Comparison of ENCODE assay signal across 8 cellular contexts in the genomic region with DNA sequence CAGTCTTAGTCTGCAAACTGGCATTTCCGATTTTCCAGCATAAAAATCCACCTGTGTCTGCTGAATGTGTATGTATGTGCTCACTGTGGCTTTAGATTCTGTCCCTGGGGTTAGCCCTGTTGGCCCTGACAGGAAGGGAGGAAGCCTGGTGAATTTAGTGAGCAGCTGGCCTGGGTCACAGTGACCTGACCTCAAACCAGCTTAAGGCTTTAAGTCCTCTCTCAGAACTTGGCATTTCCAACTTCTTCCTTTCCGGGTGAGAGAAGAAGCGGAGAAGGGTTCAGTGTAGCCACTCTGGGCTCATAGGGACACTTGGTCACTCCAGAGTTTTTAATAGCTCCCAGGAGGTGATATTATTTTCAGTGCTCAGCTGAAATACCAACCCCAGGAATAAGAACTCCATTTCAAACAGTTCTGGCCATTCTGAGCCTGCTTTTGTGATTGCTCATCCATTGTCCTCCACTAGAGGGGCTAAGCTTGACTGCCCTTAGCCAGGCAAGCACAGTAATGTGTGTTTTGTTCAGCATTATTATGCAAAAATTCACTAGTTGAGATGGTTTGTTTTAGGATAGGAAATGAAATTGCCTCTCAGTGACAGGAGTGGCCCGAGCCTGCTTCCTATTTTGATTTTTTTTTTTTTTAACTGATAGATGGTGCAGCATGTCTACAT. TPM values are rescaled to one million over a fixed set of nuclear protein-coding genes. Genes with fewer than 3 reads are reported as not detected.
A peak's percentile ranks its signal among the peaks of the same experiment; 100 is the strongest.
DNase-seq lines count a peak whose midpoint lies in the region; ATAC-seq and TF ChIP-seq lines count a peak whose summit lies in the region.

No MANE protein-coding gene starts in this region.

- H3K36me3 ChIP-seq in SJCRH30 (peaks cover 20% of the 10 kb centered on the region), sigmoid colon (peaks cover 18 to 32% (median 20%) of the 10 kb centered on the region in 4 donors)

- 68 to 76% methylated on average over 4 of the region's 4 CpGs for WGBS in sigmoid colon, 2 donors

- intact Hi-C loops in sigmoid colon (cut with DNase I): no loop called here

- no peaks in the 10 kb centered on the region for H3K9me3 Mint-ChIP-seq in activated naive CD8-positive, alpha-beta T cell (ENCODE audit: low read depth)
- no peaks in the 10 kb centered on the region for H3K9me3 Mint-ChIP-seq in activated naive CD8-positive, alpha-beta T cell treated with anti-CD3 and anti-CD28 coated beads for 36 hours

- peaks cover 52% of the 10 kb centered on the region for H3K4me1 Mint-ChIP-seq in activated naive CD8-positive, alpha-beta T cell (ENCODE audit: low read depth)
- peaks cover 57% of the 10 kb centered on the region for H3K4me1 Mint-ChIP-seq in activated naive CD8-positive, alpha-beta T cell treated with anti-CD3 and anti-CD28 coated beads for 36 hours

- H3K27ac ChIP-seq in SJCRH30: peak overlapping the region; percentile 26
- peak overlapping the region in 3 of 4 donors; percentile 41 to 90 (median 42) for H3K27ac ChIP-seq in sigmoid colon

- no peak for ATAC-seq in GM19035 (IDR thresholded peaks at IDR 0.05; ENCODE audit: unreplicated experiment)
- ATAC-seq in HG02852 (IDR thresholded peaks at IDR 0.05; ENCODE audit: unreplicated experiment): no peak

- H3K4me3 ChIP-seq in SJCRH30: no peak overlapping the region
- H3K4me3 ChIP-seq in foreskin fibroblast (ENCODE audit: low read depth in 1 of 2, low read length in 2 of 2): no peak overlapping the region
- H3K4me3 ChIP-seq in sigmoid colon: no peak overlapping the region

- TF ChIP-seq CTCF in foreskin fibroblast (IDR thresholded peaks at IDR 0.05; ENCODE audit: low read depth, low read length) (peak; percentile 81), sigmoid colon (IDR thresholded peaks at IDR 0.05) (peak in 2 of 4 experiments; percentile 9 to 29)

- H3K4me3 Mint-ChIP-seq in activated naive CD8-positive, alpha-beta T cell: no peak overlapping the region
- no peak overlapping the region for H3K4me3 Mint-ChIP-seq in activated naive CD8-positive, alpha-beta T cell treated with anti-CD3 and anti-CD28 coated beads for 36 hours

- H3K27me3 ChIP-seq in SJCRH30 (no peaks in the 10 kb centered on the region), sigmoid colon (no peaks in the 10 kb centered on the region)

- H3K36me3 Mint-ChIP-seq in activated naive CD8-positive, alpha-beta T cell: peaks cover 8% of the 10 kb centered on the region
- peaks cover 20% of the 10 kb centered on the region for H3K36me3 Mint-ChIP-seq in activated naive CD8-positive, alpha-beta T cell treated with anti-CD3 and anti-CD28 coated beads for 36 hours

- no peaks in the 10 kb centered on the region for H3K9me3 ChIP-seq in SJCRH30 (replicated peaks)
- H3K9me3 ChIP-seq in sigmoid colon: no peaks in the 10 kb centered on the region

- DNase-seq in activated naive CD8-positive, alpha-beta T cell treated with anti-CD3 and anti-CD28 coated beads for 36 hours: no peak
- peak; percentile 72 to 83 for DNase-seq in SJCRH30
- peak; percentile 55 to 81 for DNase-seq in foreskin fibroblast
- DNase-seq in sigmoid colon: no peak
- DNase-seq in nucleus accumbens (lab: John Stamatoyannopoulos, UW): no peak

- H3K27me3 Mint-ChIP-seq in activated naive CD8-positive, alpha-beta T cell: no peaks in the 10 kb centered on the region
- H3K27me3 Mint-ChIP-seq in activated naive CD8-positive, alpha-beta T cell treated with anti-CD3 and anti-CD28 coated beads for 36 hours: no peaks in the 10 kb centered on the region

- no peak for TF ChIP-seq POLR2A in sigmoid colon (IDR thresholded peaks at IDR 0.05)

- H3K4me1 ChIP-seq in SJCRH30: peaks cover 36% of the 10 kb centered on the region
- peaks cover 0 to 63% (median 46%) of the 10 kb centered on the region in 4 donors for H3K4me1 ChIP-seq in sigmoid colon

- peak overlapping the region; percentile 64 for H3K27ac Mint-ChIP-seq in activated naive CD8-positive, alpha-beta T cell
- no peak overlapping the region for H3K27ac Mint-ChIP-seq in activated naive CD8-positive, alpha-beta T cell treated with anti-CD3 and anti-CD28 coated beads for 36 hours

- TF ChIP-seq EP300 in sigmoid colon (IDR thresholded peaks at IDR 0.05): no peak

RNA-seq across cellular contexts. Expression of a gene that starts 2.5 kb away (rescaled TPM):
- under 1 TPM in 1 of 2 experiments, not detected in 1; 0.20 TPM for total RNA-seq in activated naive CD8-positive, alpha-beta T cell treated with anti-CD3 and anti-CD28 coated beads for 36 hours
- 96.5 and 104 TPM in 2 replicates for total RNA-seq in SJCRH30 (2014; rRNA removed; shearing (Covaris generic))
- 100 to 1,000 TPM in 3 of 4 donors, 10 to 100 TPM in 1; 94.0 to 149 (median 132) TPM for total RNA-seq in sigmoid colon
- 10 to 100 TPM; 14.1 to 23.8 (median 21.0) TPM for polyA plus RNA-seq in sigmoid colon

RNA-seq across cellular contexts. Expression of a gene that starts 47.6 kb away (rescaled TPM):
- total RNA-seq in activated naive CD8-positive, alpha-beta T cell treated with anti-CD3 and anti-CD28 coated beads for 36 hours: 10 to 100 TPM; 41.1 to 45.7 TPM
- total RNA-seq in SJCRH30 (2014; rRNA removed; shearing (Covaris generic)): 55.6 and 56.3 TPM in 2 replicates
- 10 to 100 TPM; 47.2 to 57.1 (median 49.9) TPM for total RNA-seq in sigmoid colon
- polyA plus RNA-seq in sigmoid colon: 10 to 100 TPM; 13.8 to 16.9 (median 16.6) TPM

Comparison
In these comparisons a context has a peak if more than half of its experiments do, and no peak if none do; other contexts are left out.
1. DNase-seq: peak in SJCRH30 (2 of 2) and foreskin fibroblast (2 of 2); none in activated naive CD8-positive, alpha-beta T cell treated with anti-CD3 and anti-CD28 coated beads for 36 hours (single experiment), sigmoid colon (single experiment) and nucleus accumbens (0 of 56).
2. RNA of a gene that starts 2.5 kb away (total RNA-seq): 94.0 to 149 TPM in sigmoid colon and 96.5 to 104 TPM in SJCRH30; 0.20 TPM in activated naive CD8-positive, alpha-beta T cell treated with anti-CD3 and anti-CD28 coated beads for 36 hours; every median in the first group is over 10 times any median in the second.